ENCODE assay signal across 15 cellular contexts in genomic region chr9:96620832-96621269, GRCh38. TPM values are rescaled to one million over a fixed set of nuclear protein-coding genes. Genes with fewer than 3 reads are reported as not detected.
DNase-seq lines count a peak whose midpoint lies in the region; ATAC-seq and TF ChIP-seq lines count a peak whose summit lies in the region.
"Had no signal": no experiment of that assay in that cellular context is flagged by ENCODE, and none has a peak within 500 bp of the region (broad histone marks: within the 10 kb centered on the region; RNA-seq: fewer than 3 reads in every experiment).

No MANE protein-coding gene starts in this region.

- H3K27me3 ChIP-seq in CD4-positive, alpha-beta T cell (ENCODE audit: control insufficient read depth, insufficient read depth, low read length): peaks cover 41% of the 10 kb centered on the region
- H3K27me3 ChIP-seq in endodermal cell (ENCODE audit: control insufficient read depth, insufficient read depth, low read length, poor library complexity, severe bottlenecking) (no peaks in the 10 kb centered on the region), gastroesophageal sphincter (no peaks in the 10 kb centered on the region)
- H3K27me3 ChIP-seq: ovary had no signal

- peak overlapping the region; percentile 38 for H3K9ac ChIP-seq in endodermal cell (ENCODE audit: extremely low read depth, low read length, poor library complexity, severe bottlenecking)

- no peaks in the 10 kb centered on the region for H3K9me3 ChIP-seq in CD4-positive, alpha-beta T cell (ENCODE audit: control insufficient read depth, low read length)
- H3K9me3 ChIP-seq in endodermal cell (ENCODE audit: control insufficient read depth, low read length): no peaks in the 10 kb centered on the region
- no peaks in the 10 kb centered on the region for H3K9me3 ChIP-seq in gastroesophageal sphincter
- H3K9me3 ChIP-seq: ovary had no signal

- H3K4me1 Mint-ChIP-seq in CD4-positive, alpha-beta T cell (ENCODE audit: low read depth): peaks cover 15% of the 10 kb centered on the region
- H3K4me1 Mint-ChIP-seq in endodermal cell (peaks cover 31% of the 10 kb centered on the region), naive B cell (peaks cover 3 to 15% (median 11%) of the 10 kb centered on the region in 3 donors)
- peaks cover 4% of the 10 kb centered on the region for H3K4me1 Mint-ChIP-seq in activated CD4-positive, alpha-beta T cell treated with anti-CD3 and anti-CD28 coated beads, Interleukin-2, amount 10 ng/mL, durations not matched to agents 24 days and 14 days

- H3K4me1 ChIP-seq in endodermal cell (ENCODE audit: control insufficient read depth, insufficient read depth, low read length) (peaks cover 8% of the 10 kb centered on the region), gastroesophageal sphincter (peaks cover 0 to 22% (median 0%) of the 10 kb centered on the region in 3 donors)

- H3K27ac Mint-ChIP-seq in CD4-positive, alpha-beta T cell: no peak overlapping the region
- peak overlapping the region; percentile 92 for H3K27ac Mint-ChIP-seq in endodermal cell
- peak overlapping the region in 2 of 6 donors; percentile 3 to 62 for H3K27ac Mint-ChIP-seq in naive B cell
- no peak overlapping the region for H3K27ac Mint-ChIP-seq in activated CD4-positive, alpha-beta T cell treated with anti-CD3 and anti-CD28 coated beads, Interleukin-2, amount 10 ng/mL, durations not matched to agents 24 days and 14 days

- 10 to 12% methylated on average over 6 to 7 of the region's 7 CpGs for WGBS in endodermal cell (ENCODE audit: insufficient coverage in 1 of 2, insufficient read length in 1 of 2), 2 experiments
- WGBS in gastroesophageal sphincter (ENCODE audit: low coverage in 1 of 2), 2 donors: 62 to 78% methylated on average over 4 to 5 of the region's 7 CpGs

- no peak for TF ChIP-seq CTCF in CD4-positive, alpha-beta T cell (IDR thresholded peaks at IDR 0.05)
- TF ChIP-seq CTCF in endodermal cell (conservative IDR thresholded peaks at IDR 0.05) (peak; percentile 56), gastroesophageal sphincter (IDR thresholded peaks at IDR 0.05) (no peak)

- CTCF ChIA-PET in CD4-positive, alpha-beta T cell (lab: Charles Lee): no interaction called here

- no peak for TF ChIP-seq POLR2A in gastroesophageal sphincter (IDR thresholded peaks at IDR 0.05)

- peaks cover 51% of the 10 kb centered on the region for H3K27me3 Mint-ChIP-seq in CD4-positive, alpha-beta T cell
- peaks cover 4% of the 10 kb centered on the region for H3K27me3 Mint-ChIP-seq in endodermal cell (ENCODE audit: insufficient read depth)
- peaks cover 32 to 55% (median 34%) of the 10 kb centered on the region in 3 donors for H3K27me3 Mint-ChIP-seq in naive B cell
- H3K27me3 Mint-ChIP-seq in activated CD4-positive, alpha-beta T cell treated with anti-CD3 and anti-CD28 coated beads, Interleukin-2, amount 10 ng/mL, durations not matched to agents 24 days and 14 days: peaks cover 39% of the 10 kb centered on the region

- in situ Hi-C loops in KBM-7 (cut with MboI; ENCODE audit: low pct_unique_long_range_greater_than_20kb, low sequenced_read_pairs): no loop called here

- no peak for DNase-seq in CD4-positive, alpha-beta T cell
- DNase-seq in KBM-7 (peak; percentile 54), endodermal cell (peak; percentile 80), naive B cell (no peak), AG08396 (ENCODE audit: low spot score) (no peak), KG1 (lab: John Stamatoyannopoulos, UW) (no peak)
- no peak for DNase-seq in activated CD4-positive, alpha-beta T cell treated with anti-CD3 and anti-CD28 coated beads, Interleukin-2, amount 10 ng/mL, durations not matched to agents 24 days and 14 days
- DNase-seq: activated CD8-positive, alpha-beta memory T cell treated with anti-CD3 and anti-CD28 coated beads for 24 hours; activated naive CD4-positive, alpha-beta T cell treated with Interleukin-2 at 50 U/mL for 16 hours; NCI-H2171 treated with DMSO at 0.1 percent for 48 hours; OCI-M1; ovary had no signal

- H3K36me3 ChIP-seq in endodermal cell (ENCODE audit: control insufficient read depth, insufficient read depth, low read length) (no peaks in the 10 kb centered on the region), gastroesophageal sphincter (no peaks in the 10 kb centered on the region)
- H3K36me3 ChIP-seq: ovary had no signal

- H3K27ac ChIP-seq in CD4-positive, alpha-beta T cell (ENCODE audit: low read depth, low read length): no peak overlapping the region
- no peak overlapping the region for H3K27ac ChIP-seq in endodermal cell (ENCODE audit: low read depth, low read length)
- peak overlapping the region in 1 of 4 donors; percentile 61 for H3K27ac ChIP-seq in gastroesophageal sphincter
- H3K27ac ChIP-seq: coronary artery, ovary had no signal

- H3K4me3 Mint-ChIP-seq in CD4-positive, alpha-beta T cell: peak overlapping the region; percentile 91
- peak overlapping the region; percentile 63 for H3K4me3 Mint-ChIP-seq in endodermal cell
- peak overlapping the region in 7 of 8 donors; percentile 53 to 83 (median 76) for H3K4me3 Mint-ChIP-seq in naive B cell
- H3K4me3 Mint-ChIP-seq in activated CD4-positive, alpha-beta T cell treated with anti-CD3 and anti-CD28 coated beads, Interleukin-2, amount 10 ng/mL, durations not matched to agents 24 days and 14 days: no peak overlapping the region

- peak overlapping the region; percentile 81 for H3K4me3 ChIP-seq in endodermal cell (ENCODE audit: low read length)
- H3K4me3 ChIP-seq in gastroesophageal sphincter: no peak overlapping the region
- H3K4me3 ChIP-seq: ovary had no signal

- TF ChIP-seq EP300 in gastroesophageal sphincter (IDR thresholded peaks at IDR 0.05): no peak

- no peak for ATAC-seq in CD4-positive, alpha-beta T cell (ENCODE audit: poor library complexity)
- ATAC-seq in naive B cell (ENCODE audit: low read depth in 2 of 2) (no peak), gastroesophageal sphincter (no peak)
- ATAC-seq: left lobe of liver had no signal

- intact Hi-C loops in CD4-positive, alpha-beta T cell (cut with DNase I, micrococcal nuclease): no loop called here
- intact Hi-C loops in activated CD4-positive, alpha-beta T cell treated with anti-CD3 and anti-CD28 coated beads, Interleukin-2, amount 10 ng/mL, durations not matched to agents 24 days and 14 days (cut with micrococcal nuclease): no loop called here

- POLR2A ChIA-PET in CD4-positive, alpha-beta T cell (lab: Charles Lee): interaction anchor here (2.5 kb wide), 1 partner anchor 54 kb away, joined by 7 read pairs; no protein-coding TSS in a partner anchor

- H3K36me3 Mint-ChIP-seq in CD4-positive, alpha-beta T cell (ENCODE audit: low read depth): no peaks in the 10 kb centered on the region
- H3K36me3 Mint-ChIP-seq in endodermal cell (ENCODE audit: low read depth) (no peaks in the 10 kb centered on the region), naive B cell (no peaks in the 10 kb centered on the region)
- H3K36me3 Mint-ChIP-seq in activated CD4-positive, alpha-beta T cell treated with anti-CD3 and anti-CD28 coated beads, Interleukin-2, amount 10 ng/mL, durations not matched to agents 24 days and 14 days (ENCODE audit: low read depth): no peaks in the 10 kb centered on the region

- no peaks in the 10 kb centered on the region for H3K9me3 Mint-ChIP-seq in CD4-positive, alpha-beta T cell
- H3K9me3 Mint-ChIP-seq in endodermal cell: no peaks in the 10 kb centered on the region
- peaks cover 0 to 5% (median 0%) of the 10 kb centered on the region in 7 donors for H3K9me3 Mint-ChIP-seq in naive B cell
- H3K9me3 Mint-ChIP-seq in activated CD4-positive, alpha-beta T cell treated with anti-CD3 and anti-CD28 coated beads, Interleukin-2, amount 10 ng/mL, durations not matched to agents 24 days and 14 days: no peaks in the 10 kb centered on the region

RNA-seq across cellular contexts. Expression of gene CDC14B, which starts 1.2 kb away (rescaled TPM):
- total RNA-seq in CD4-positive, alpha-beta T cell: 1 to 10 TPM; 3.5 TPM
- total RNA-seq in endodermal cell (10 to 100 TPM; 47.5 to 48.3 TPM), gastroesophageal sphincter (10 to 100 TPM; 19.8 to 28.8 (median 23.6) TPM)
- polyA plus RNA-seq in endodermal cell (2013, experiment 1 of 2): 16.4 TPM
- polyA plus RNA-seq in endodermal cell (2013, experiment 2 of 2): 17.9 TPM
- 1 to 10 TPM; 2.9 to 7.9 (median 5.2) TPM for polyA plus RNA-seq in naive B cell (ENCODE audit: low read depth in 6 of 6)
- total RNA-seq in activated CD4-positive, alpha-beta T cell treated with anti-CD3 and anti-CD28 coated beads, Interleukin-2, amount 10 ng/mL, durations not matched to agents 24 days and 14 days: 1.0 and 1.1 TPM in 2 replicates

RNA-seq across cellular contexts. Expression of gene PRXL2C, which starts 34.3 kb away (rescaled TPM):
- 10 to 100 TPM; 25.0 to 25.4 TPM for total RNA-seq in CD4-positive, alpha-beta T cell
- 1 to 10 TPM; 2.5 to 4.9 TPM for total RNA-seq in endodermal cell
- polyA plus RNA-seq in endodermal cell (2013, experiment 1 of 2): 2.9 TPM
- polyA plus RNA-seq in endodermal cell (2013, experiment 2 of 2): 3.2 TPM
- 10 to 100 TPM in 3 of 6 donors, 1 to 10 TPM in 3; 8.9 to 14.5 (median 10.6) TPM for polyA plus RNA-seq in naive B cell (ENCODE audit: low read depth in 6 of 6)
- 10 to 100 TPM; 17.7 to 39.7 (median 26.6) TPM for total RNA-seq in gastroesophageal sphincter
- 7.8 and 9.8 TPM in 2 replicates for total RNA-seq in activated CD4-positive, alpha-beta T cell treated with anti-CD3 and anti-CD28 coated beads, Interleukin-2, amount 10 ng/mL, durations not matched to agents 24 days and 14 days

Comparison
In these comparisons a context has a peak if more than half of its experiments do, and no peak if none do; other contexts are left out.
1. DNase-seq: peak in KBM-7 (single experiment) and endodermal cell (single experiment); none in CD4-positive, alpha-beta T cell (0 of 10), naive B cell (single experiment), AG08396 (single experiment), KG1 (single experiment) and activated CD4-positive, alpha-beta T cell treated with anti-CD3 and anti-CD28 coated beads, Interleukin-2, amount 10 ng/mL, durations not matched to agents 24 days and 14 days (single experiment).